14 cellular contexts compared by ENCODE assay signal in genomic region chr17:1753767-1754429, GRCh38. TPM values are rescaled to one million over a fixed set of nuclear protein-coding genes. Genes with fewer than 3 reads are reported as not detected.
"Had no signal": no experiment of that assay in that cellular context is flagged by ENCODE, and none has a peak within 500 bp of the region (broad histone marks: within the 10 kb centered on the region; RNA-seq: fewer than 3 reads in every experiment).

No MANE protein-coding gene starts in this region.

- H3K36me3 ChIP-seq: tibial artery, uterus had no signal

- H3K27me3 ChIP-seq: uterus had no signal

- H3K4me3 ChIP-seq: tibial artery, uterus had no signal

- DNase-seq: activated CD4-positive, alpha-beta T cell treated with anti-CD3 and anti-CD28 coated beads, Interleukin-2, amount 10 ng/mL, durations not matched to agents 24 days and 14 days; activated CD4-positive, CD25-positive, alpha-beta regulatory T cell; activated CD8-positive, alpha-beta memory T cell treated with anti-CD3 and anti-CD28 coated beads, Interleukin-2, amount 50 U/mL, for 4 hours; activated CD8-positive, alpha-beta T cell treated with anti-CD3 and anti-CD28 coated beads, Interleukin-2, amount 10 ng/mL, durations not matched to agents 7 days and 5 days; activated gamma-delta T cell; activated T-cell treated with anti-CD3 and anti-CD28 coated beads, Interleukin-2, amount 50 U/mL, for 48 hours; foreskin melanocyte; natural killer cell; stimulated activated CD4-positive, alpha-beta T cell treated with anti-CD3 and anti-CD28 coated beads, Interleukin-4, amount 100 ng/mL, for 1 hour; stimulated activated naive B cell treated with anti-CD40 and anti-IgM and Interleukin-4, amounts not matched to agents 10 μg/mL and 1 μg/mL and 100 μg/mL, for 72 hours; tibial artery; uterus had no signal

- H3K27ac ChIP-seq: tibial artery, uterus had no signal

- H3K9me3 ChIP-seq: tibial artery, uterus had no signal

- ATAC-seq: activated CD8-positive, alpha-beta T cell treated with anti-CD3 and anti-CD28 coated beads, Interleukin-2, amount 10 ng/mL, durations not matched to agents 7 days and 5 days; activated naive CD4-positive, alpha-beta T cell treated with anti-CD3 and anti-CD28 coated beads, Interleukin-2, amount 50 U/mL, for 72 hours; natural killer cell had no signal

RNA-seq across cellular contexts. Expression of gene SERPINF1, which starts 8.0 kb away (rescaled TPM):
- total RNA-seq: activated CD4-positive, alpha-beta T cell treated with anti-CD3 and anti-CD28 coated beads, Interleukin-2, amount 10 ng/mL, durations not matched to agents 24 days and 14 days had no signal

RNA-seq across cellular contexts. Expression of gene SERPINF2, which starts 11.2 kb away (rescaled TPM):
- total RNA-seq: skeletal muscle tissue had no signal
